1 cellular context compared by ENCODE assay signal in the genomic region with DNA sequence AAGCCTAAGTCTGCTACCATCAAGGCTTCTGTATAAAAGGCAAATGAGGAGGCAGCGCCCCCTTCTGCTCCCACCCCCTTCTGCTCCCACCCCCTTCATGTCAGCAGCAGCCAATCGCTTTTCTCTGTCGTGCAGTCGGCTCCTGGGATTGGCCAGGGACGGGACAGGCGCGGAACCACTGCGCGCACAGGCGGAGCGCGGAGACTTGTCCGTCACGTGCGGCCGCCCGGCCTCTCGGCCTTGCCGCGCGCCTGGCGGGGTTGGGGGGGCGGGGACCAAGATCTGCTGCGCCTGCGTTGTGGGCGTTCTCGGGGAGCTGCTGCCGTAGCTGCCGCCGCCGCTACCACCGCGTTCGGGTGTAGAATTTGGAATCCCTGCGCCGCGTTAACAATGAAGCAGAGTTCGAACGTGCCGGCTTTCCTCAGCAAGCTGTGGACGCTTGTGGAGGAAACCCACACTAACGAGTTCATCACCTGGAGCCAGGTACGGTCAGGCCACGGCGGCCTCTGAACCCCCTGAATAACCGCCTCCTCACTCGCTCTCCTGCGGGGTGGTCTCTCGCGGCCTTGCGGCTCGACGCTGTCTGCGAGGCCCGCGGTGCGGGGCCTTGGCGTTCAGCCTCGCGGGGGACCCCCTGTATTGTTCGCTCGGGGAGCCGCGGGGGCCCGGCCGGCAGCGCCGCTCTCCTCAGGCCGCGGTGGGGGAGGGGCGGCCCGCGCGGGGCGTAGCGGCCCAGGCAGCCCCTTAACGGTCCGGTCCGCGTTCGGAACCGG.
TF ChIP-seq lines count a peak whose summit lies in the region.

TSS of gene HSF2 (plus strand) at position 305 of the 773 bp plus-strand sequence. CDS start at position 391, 86 bp downstream.

TF ChIP-seq in WTC11, 78 proteins besides CTCF, POLR2A, EP300 and RAD21 (continued from another document):
- TF ChIP-seq E2F5 (CRISPR knock-in tag; IDR thresholded peaks at IDR 0.05) (peak; percentile 76; the same call in 1 of the 2 replicates), SP1 (CRISPR knock-in tag; conservative IDR thresholded peaks at IDR 0.05) (peak; percentile 47), ZNF121 (CRISPR knock-in tag; IDR thresholded peaks at IDR 0.05) (no peak), MAX (CRISPR knock-in tag; IDR thresholded peaks at IDR 0.05) (peak; percentile 78; the same call in 1 of the 2 replicates), GABPB1 (CRISPR knock-in tag; IDR thresholded peaks at IDR 0.05) (no peak; the same call in 1 of the 2 replicates), USF2 (CRISPR knock-in tag; IDR thresholded peaks at IDR 0.05) (peak; percentile 91), NR2C2 (CRISPR knock-in tag; IDR thresholded peaks at IDR 0.05) (no peak), KAT7 (CRISPR knock-in tag; IDR thresholded peaks at IDR 0.05; ENCODE audit: borderline replicate concordance) (peak; percentile 57; the same call in 1 of the 2 replicates), NFATC4 (CRISPR knock-in tag; IDR thresholded peaks at IDR 0.05) (no peak), SMAD4 (CRISPR knock-in tag; IDR thresholded peaks at IDR 0.05) (no peak), FOXK1 (CRISPR knock-in tag; IDR thresholded peaks at IDR 0.05) (0 out of 2 replicates have a peak, but pooled peaks have one; percentile 48), JAZF1 (CRISPR knock-in tag; IDR thresholded peaks at IDR 0.05) (no peak)
- TF ChIP-seq, protein P1, sequence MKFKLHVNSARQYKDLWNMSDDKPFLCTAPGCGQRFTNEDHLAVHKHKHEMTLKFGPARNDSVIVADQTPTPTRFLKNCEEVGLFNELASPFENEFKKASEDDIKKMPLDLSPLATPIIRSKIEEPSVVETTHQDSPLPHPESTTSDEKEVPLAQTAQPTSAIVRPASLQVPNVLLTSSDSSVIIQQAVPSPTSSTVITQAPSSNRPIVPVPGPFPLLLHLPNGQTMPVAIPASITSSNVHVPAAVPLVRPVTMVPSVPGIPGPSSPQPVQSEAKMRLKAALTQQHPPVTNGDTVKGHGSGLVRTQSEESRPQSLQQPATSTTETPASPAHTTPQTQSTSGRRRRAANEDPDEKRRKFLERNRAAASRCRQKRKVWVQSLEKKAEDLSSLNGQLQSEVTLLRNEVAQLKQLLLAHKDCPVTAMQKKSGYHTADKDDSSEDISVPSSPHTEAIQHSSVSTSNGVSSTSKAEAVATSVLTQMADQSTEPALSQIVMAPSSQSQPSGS (CRISPR knock-in tag; IDR thresholded peaks at IDR 0.05; ENCODE audit: borderline replicate concordance, low read depth), result no peak
